Comparison of ENCODE assay signal across 9 cellular contexts in the genomic region with DNA sequence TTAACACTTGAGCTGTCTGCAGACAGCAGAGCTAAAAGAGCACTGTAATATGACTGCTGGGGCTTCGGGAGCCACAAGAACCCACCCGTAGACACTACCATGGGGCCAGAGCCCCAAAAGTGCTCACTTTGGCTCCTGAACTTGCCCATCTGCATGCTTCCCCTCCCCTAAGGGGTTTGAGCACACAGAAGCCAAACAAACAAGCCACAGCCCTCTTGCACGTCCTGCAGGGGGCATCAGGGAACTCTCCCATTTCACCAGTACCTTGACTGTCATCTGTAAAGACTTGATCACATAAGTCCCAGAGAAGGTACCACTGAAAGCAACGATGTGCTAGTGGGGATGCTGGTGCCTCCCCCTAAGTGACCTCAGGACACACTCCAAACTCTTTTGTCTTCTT.
DNase-seq lines count a peak whose midpoint lies in the region; ATAC-seq, FAIRE-seq and TF ChIP-seq lines count a peak whose summit lies in the region.
"Had no signal": no experiment of that assay in that cellular context is flagged by ENCODE, and none has a peak within 500 bp of the region (broad histone marks: within the 10 kb centered on the region; RNA-seq: fewer than 3 reads in every experiment).

No MANE protein-coding gene starts in this region.

- no TSS peak for BruUV-seq in GM12878 (replicated peaks; lab: Mats Ljungman, UMichigan)

- no peak for TF ChIP-seq POLR2A in GM12878 (IDR thresholded peaks at IDR 0.05; ENCODE audit: low read depth, low read length)

- SMC1A ChIA-PET in GM12878 (lab: Charles Lee; ENCODE audit: uncharacterized antibody, unreplicated experiment): interaction anchor here (0.8 to 1.5 kb wide), 4 partner anchors 8 to 346 kb away, joined by 3 to 5 read pairs (median 4); no protein-coding TSS in a partner anchor

- DNase-seq in DMS53 (lab: John Stamatoyannopoulos, UW) (peak; percentile 38), DMS53 treated with DMSO at 0.1 percent for 48 hours (lab: John Stamatoyannopoulos, UW; ENCODE audit: unreplicated experiment) (no peak), Karpas-422 (peak; percentile 59), GM12878 (ENCODE audit: low read depth, low spot score) (no peak), neural progenitor cell (ENCODE audit: low spot score) (peak; percentile 56), OCI-M2 (lab: John Stamatoyannopoulos, UW; ENCODE audit: unreplicated experiment) (no peak), omental fat pad (ENCODE audit: low spot score) (no peak), mesenteric fat pad (ENCODE audit: low spot score) (no peak)
- DNase-seq: hypothalamus had no signal

- H3K9me3 ChIP-seq in Karpas-422 (ENCODE audit: low read length): peaks cover 3% of the 10 kb centered on the region; the same call in 1 of the 2 replicates
- H3K9me3 ChIP-seq in GM12878 (replicated peaks; ENCODE audit: control insufficient read depth, insufficient read depth, low read length): no peaks in the 10 kb centered on the region
- H3K9me3 ChIP-seq in neural progenitor cell (ENCODE audit: low read depth): no peaks in the 10 kb centered on the region

- POLR2A ChIA-PET in GM12878 (lab: Charles Lee): no interaction called here

- H3K4me3 Mint-ChIP-seq in neural progenitor cell: no peak overlapping the region

- no peak overlapping the region for H3K4me3 ChIP-seq in Karpas-422 (ENCODE audit: low read length)
- no peak overlapping the region for H3K4me3 ChIP-seq in GM12878
- no peak overlapping the region for H3K4me3 ChIP-seq in neural progenitor cell

- peaks cover 2% of the 10 kb centered on the region for H3K9me3 Mint-ChIP-seq in neural progenitor cell

- TF ChIP-seq CTCF in GM12878 (IDR thresholded peaks at IDR 0.05 in 2 of 3, conservative IDR thresholded peaks at IDR 0.05 in 1 of 3; ENCODE audit: control insufficient read depth in 2 of 3, extremely low read depth in 1 of 3, insufficient read depth in 1 of 3, low read depth in 3 of 3, low read length in 3 of 3): peak; percentile 33 to 53 (median 51); a peak in 3 of 6 replicates
- peak; percentile 65 for TF ChIP-seq CTCF in neural progenitor cell (IDR thresholded peaks at IDR 0.05)
- TF ChIP-seq CTCF in omental fat pad (IDR thresholded peaks at IDR 0.05): no peak

- CTCF ChIA-PET in GM12878 (lab: Yijun Ruan, JAX): interaction anchor here (1.0 kb wide), 1 partner anchor 343 kb away, joined by 8 read pairs; no protein-coding TSS in a partner anchor

- H4K20me1 ChIP-seq in Karpas-422 (ENCODE audit: insufficient read depth, low read depth, low read length) (no peaks in the 10 kb centered on the region), GM12878 (ENCODE audit: control insufficient read depth, insufficient read depth) (no peaks in the 10 kb centered on the region), neural progenitor cell (ENCODE audit: low read depth) (no peaks in the 10 kb centered on the region)

- no peaks in the 10 kb centered on the region; the same call in 1 of the 2 replicates for H3K9me2 ChIP-seq in Karpas-422 (replicated peaks; ENCODE audit: insufficient read depth, low read length)

- H3K36me3 ChIP-seq in Karpas-422 (ENCODE audit: insufficient read depth, low read length) (no peaks in the 10 kb centered on the region), GM12878 (ENCODE audit: control insufficient read depth in 2 of 2, insufficient read depth in 2 of 2, low read length in 1 of 2) (no peaks in the 10 kb centered on the region), neural progenitor cell (no peaks in the 10 kb centered on the region)

- in situ Hi-C loops in GM12878 (cut with MboI): loop anchor here (10.0 kb wide), 1 partner anchor 341 kb away; no protein-coding TSS in a partner anchor

- WGBS in GM12878 (ENCODE audit: insufficient coverage, insufficient replicate concordance, low lambda C conversion rate, missing lambda C conversion rate): 1% methylated on average over 4 of the region's 4 CpGs

- no peaks in the 10 kb centered on the region for H3F3A ChIP-seq in neural progenitor cell (ENCODE audit: low read depth)

- no peaks in the 10 kb centered on the region for H3K27me3 ChIP-seq in Karpas-422 (ENCODE audit: low read length)
- H3K27me3 ChIP-seq in GM12878 (replicated peaks in 1 of 2; ENCODE audit: control insufficient read depth in 2 of 2, insufficient read depth in 2 of 2, low read length in 1 of 2): no peaks in the 10 kb centered on the region
- no peaks in the 10 kb centered on the region for H3K27me3 ChIP-seq in neural progenitor cell

- no peak for FAIRE-seq in GM12878 (lab: Jason Lieb, UNC)

- TF ChIP-seq RAD21 in GM12878 (IDR thresholded peaks at IDR 0.05; ENCODE audit: insufficient read depth, low read depth, low read length): peak; percentile 47

- H3K79me2 ChIP-seq in Karpas-422 (ENCODE audit: low read length): no peaks in the 10 kb centered on the region
- H3K79me2 ChIP-seq in GM12878 (ENCODE audit: control insufficient read depth, insufficient read depth, low read length): no peaks in the 10 kb centered on the region
- H3K79me2 ChIP-seq in neural progenitor cell (ENCODE audit: low read depth): no peaks in the 10 kb centered on the region

- peaks cover 3% of the 10 kb centered on the region for H3K4me1 Mint-ChIP-seq in neural progenitor cell

- H3K4me1 ChIP-seq in Karpas-422 (ENCODE audit: low read length) (no peaks in the 10 kb centered on the region), GM12878 (ENCODE audit: control insufficient read depth, insufficient read depth, low read length) (no peaks in the 10 kb centered on the region), neural progenitor cell (peaks cover 7% of the 10 kb centered on the region)

- H3K27ac ChIP-seq in Karpas-422 (ENCODE audit: low read length): no peak overlapping the region
- no peak overlapping the region for H3K27ac ChIP-seq in GM12878 (ENCODE audit: control insufficient read depth, insufficient read depth)
- no peak overlapping the region for H3K27ac ChIP-seq in neural progenitor cell

- ATAC-seq in GM12878 (peak; percentile 80), omental fat pad (ENCODE audit: low FRiP score) (no peak)

- TF ChIP-seq EP300 in GM12878 (IDR thresholded peaks at IDR 0.05; ENCODE audit: borderline replicate concordance in 1 of 2, control insufficient read depth in 1 of 2, low read depth in 2 of 2, low read length in 2 of 2): no peak

- RAD21 ChIA-PET in GM12878 (lab: Charles Lee; ENCODE audit: unreplicated experiment): interaction anchor here (0.8 to 1.6 kb wide), 5 partner anchors 90 to 344 kb away, joined by 3 to 4 read pairs (median 4); no protein-coding TSS in a partner anchor

- no peak overlapping the region for H3K27ac Mint-ChIP-seq in neural progenitor cell

- peaks cover 2% of the 10 kb centered on the region for H3K27me3 Mint-ChIP-seq in neural progenitor cell (ENCODE audit: insufficient read depth, low read depth)

- no peaks in the 10 kb centered on the region for H3K36me3 Mint-ChIP-seq in neural progenitor cell

- H2AFZ ChIP-seq in Karpas-422 (ENCODE audit: low read length): no peak overlapping the region
- no peak overlapping the region for H2AFZ ChIP-seq in GM12878 (ENCODE audit: control insufficient read depth, low read depth, low read length)
- H2AFZ ChIP-seq in neural progenitor cell (replicated peaks): no peak overlapping the region

- intact Hi-C loops in GM12878 (cut with micrococcal nuclease; ENCODE audit: unreplicated experiment): loop anchor here (1.0 kb wide), 1 partner anchor 345 kb away; no protein-coding TSS in a partner anchor

- no peak overlapping the region for H3K4me2 ChIP-seq in Karpas-422 (ENCODE audit: low read depth, low read length, poor library complexity, severe bottlenecking)
- H3K4me2 ChIP-seq in GM12878 (ENCODE audit: control insufficient read depth, insufficient read depth): no peak overlapping the region
- no peak overlapping the region for H3K4me2 ChIP-seq in neural progenitor cell

- H3K9ac ChIP-seq in Karpas-422 (ENCODE audit: low read length): no peak overlapping the region
- H3K9ac ChIP-seq in GM12878 (ENCODE audit: control insufficient read depth, insufficient read depth, low read length): no peak overlapping the region
- no peak overlapping the region for H3K9ac ChIP-seq in neural progenitor cell

TF ChIP-seq in GM12878, 131 proteins besides CTCF, POLR2A, EP300 and RAD21:
- TF ChIP-seq SMC3 (IDR thresholded peaks at IDR 0.05; ENCODE audit: borderline replicate concordance, low read length) (peak; percentile 47; the same call in 1 of the 2 replicates), CHD2 (IDR thresholded peaks at IDR 0.05; ENCODE audit: borderline replicate concordance, low read depth, low read length) (no peak)

Comparison
In these comparisons a context has a peak if more than half of its experiments do, and no peak if none do; other contexts are left out.
1. DNase-seq: peak in DMS53 (single experiment), Karpas-422 (single experiment) and neural progenitor cell (single experiment); none in DMS53 treated with DMSO at 0.1 percent for 48 hours (single experiment), GM12878 (single experiment), OCI-M2 (single experiment), omental fat pad (single experiment) and mesenteric fat pad (single experiment).
2. CTCF ChIP-seq: peak in GM12878 (3 of 3) and neural progenitor cell (single experiment); none in omental fat pad (0 of 3).